Comparison of ENCODE assay signal across 1 cellular context in the genomic region with DNA sequence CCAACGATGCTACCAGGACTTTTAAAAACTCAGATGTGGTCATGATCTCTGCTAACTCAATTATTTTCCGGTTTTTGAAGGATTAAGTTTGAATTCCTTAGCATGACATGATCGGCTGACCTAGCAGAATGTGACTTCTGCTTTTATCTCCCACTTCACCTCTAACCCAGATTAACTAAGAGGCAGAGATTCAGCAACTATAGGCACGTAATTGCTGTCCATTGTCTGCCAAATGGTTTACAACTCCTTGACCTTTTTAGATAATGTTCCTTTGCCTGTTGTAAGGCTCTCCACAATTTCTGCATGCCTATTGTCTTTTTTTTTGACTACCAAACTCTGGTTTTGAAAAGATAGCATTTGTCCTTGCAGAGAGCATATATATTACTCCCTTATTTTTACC.
TF ChIP-seq lines count a peak whose summit lies in the region.

No MANE protein-coding gene starts in this region.

TF ChIP-seq in WTC11, 78 proteins besides CTCF, POLR2A, EP300 and RAD21 (continued from another document):
- TF ChIP-seq, protein P1, sequence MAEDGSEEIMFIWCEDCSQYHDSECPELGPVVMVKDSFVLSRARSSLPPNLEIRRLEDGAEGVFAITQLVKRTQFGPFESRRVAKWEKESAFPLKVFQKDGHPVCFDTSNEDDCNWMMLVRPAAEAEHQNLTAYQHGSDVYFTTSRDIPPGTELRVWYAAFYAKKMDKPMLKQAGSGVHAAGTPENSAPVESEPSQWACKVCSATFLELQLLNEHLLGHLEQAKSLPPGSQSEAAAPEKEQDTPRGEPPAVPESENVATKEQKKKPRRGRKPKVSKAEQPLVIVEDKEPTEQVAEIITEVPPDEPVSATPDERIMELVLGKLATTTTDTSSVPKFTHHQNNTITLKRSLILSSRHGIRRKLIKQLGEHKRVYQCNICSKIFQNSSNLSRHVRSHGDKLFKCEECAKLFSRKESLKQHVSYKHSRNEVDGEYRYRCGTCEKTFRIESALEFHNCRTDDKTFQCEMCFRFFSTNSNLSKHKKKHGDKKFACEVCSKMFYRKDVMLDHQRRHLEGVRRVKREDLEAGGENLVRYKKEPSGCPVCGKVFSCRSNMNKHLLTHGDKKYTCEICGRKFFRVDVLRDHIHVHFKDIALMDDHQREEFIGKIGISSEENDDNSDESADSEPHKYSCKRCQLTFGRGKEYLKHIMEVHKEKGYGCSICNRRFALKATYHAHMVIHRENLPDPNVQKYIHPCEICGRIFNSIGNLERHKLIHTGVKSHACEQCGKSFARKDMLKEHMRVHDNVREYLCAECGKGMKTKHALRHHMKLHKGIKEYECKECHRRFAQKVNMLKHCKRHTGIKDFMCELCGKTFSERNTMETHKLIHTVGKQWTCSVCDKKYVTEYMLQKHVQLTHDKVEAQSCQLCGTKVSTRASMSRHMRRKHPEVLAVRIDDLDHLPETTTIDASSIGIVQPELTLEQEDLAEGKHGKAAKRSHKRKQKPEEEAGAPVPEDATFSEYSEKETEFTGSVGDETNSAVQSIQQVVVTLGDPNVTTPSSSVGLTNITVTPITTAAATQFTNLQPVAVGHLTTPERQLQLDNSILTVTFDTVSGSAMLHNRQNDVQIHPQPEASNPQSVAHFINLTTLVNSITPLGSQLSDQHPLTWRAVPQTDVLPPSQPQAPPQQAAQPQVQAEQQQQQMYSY (CRISPR knock-in tag; IDR thresholded peaks at IDR 0.05): no peak
- TF ChIP-seq, protein P2, sequence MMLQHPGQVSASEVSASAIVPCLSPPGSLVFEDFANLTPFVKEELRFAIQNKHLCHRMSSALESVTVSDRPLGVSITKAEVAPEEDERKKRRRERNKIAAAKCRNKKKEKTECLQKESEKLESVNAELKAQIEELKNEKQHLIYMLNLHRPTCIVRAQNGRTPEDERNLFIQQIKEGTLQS (CRISPR knock-in tag; conservative IDR thresholded peaks at IDR 0.05): no peak
- TF ChIP-seq, protein P3, sequence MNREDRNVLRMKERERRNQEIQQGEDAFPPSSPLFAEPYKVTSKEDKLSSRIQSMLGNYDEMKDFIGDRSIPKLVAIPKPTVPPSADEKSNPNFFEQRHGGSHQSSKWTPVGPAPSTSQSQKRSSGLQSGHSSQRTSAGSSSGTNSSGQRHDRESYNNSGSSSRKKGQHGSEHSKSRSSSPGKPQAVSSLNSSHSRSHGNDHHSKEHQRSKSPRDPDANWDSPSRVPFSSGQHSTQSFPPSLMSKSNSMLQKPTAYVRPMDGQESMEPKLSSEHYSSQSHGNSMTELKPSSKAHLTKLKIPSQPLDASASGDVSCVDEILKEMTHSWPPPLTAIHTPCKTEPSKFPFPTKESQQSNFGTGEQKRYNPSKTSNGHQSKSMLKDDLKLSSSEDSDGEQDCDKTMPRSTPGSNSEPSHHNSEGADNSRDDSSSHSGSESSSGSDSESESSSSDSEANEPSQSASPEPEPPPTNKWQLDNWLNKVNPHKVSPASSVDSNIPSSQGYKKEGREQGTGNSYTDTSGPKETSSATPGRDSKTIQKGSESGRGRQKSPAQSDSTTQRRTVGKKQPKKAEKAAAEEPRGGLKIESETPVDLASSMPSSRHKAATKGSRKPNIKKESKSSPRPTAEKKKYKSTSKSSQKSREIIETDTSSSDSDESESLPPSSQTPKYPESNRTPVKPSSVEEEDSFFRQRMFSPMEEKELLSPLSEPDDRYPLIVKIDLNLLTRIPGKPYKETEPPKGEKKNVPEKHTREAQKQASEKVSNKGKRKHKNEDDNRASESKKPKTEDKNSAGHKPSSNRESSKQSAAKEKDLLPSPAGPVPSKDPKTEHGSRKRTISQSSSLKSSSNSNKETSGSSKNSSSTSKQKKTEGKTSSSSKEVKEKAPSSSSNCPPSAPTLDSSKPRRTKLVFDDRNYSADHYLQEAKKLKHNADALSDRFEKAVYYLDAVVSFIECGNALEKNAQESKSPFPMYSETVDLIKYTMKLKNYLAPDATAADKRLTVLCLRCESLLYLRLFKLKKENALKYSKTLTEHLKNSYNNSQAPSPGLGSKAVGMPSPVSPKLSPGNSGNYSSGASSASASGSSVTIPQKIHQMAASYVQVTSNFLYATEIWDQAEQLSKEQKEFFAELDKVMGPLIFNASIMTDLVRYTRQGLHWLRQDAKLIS (CRISPR knock-in tag; IDR thresholded peaks at IDR 0.05; ENCODE audit: borderline replicate concordance): no peak
